20 cellular contexts compared by ENCODE assay signal in genomic region chr7:96328016-96328415, GRCh38. TPM values are rescaled to one million over a fixed set of nuclear protein-coding genes. Genes with fewer than 3 reads are reported as not detected.
DNase-seq lines count a peak whose midpoint lies in the region; ATAC-seq, FAIRE-seq and TF ChIP-seq lines count a peak whose summit lies in the region.
"Had no signal": no experiment of that assay in that cellular context is flagged by ENCODE, and none has a peak within 500 bp of the region (broad histone marks: within the 10 kb centered on the region; RNA-seq: fewer than 3 reads in every experiment).

No MANE protein-coding gene starts in this region.

- no peak overlapping the region for H3K4me2 ChIP-seq in astrocyte (ENCODE audit: low read length)
- peak overlapping the region; percentile 55 for H3K4me2 ChIP-seq in keratinocyte (ENCODE audit: control insufficient read depth, extremely low read depth, insufficient read depth, low read depth, low read length)
- H3K4me2 ChIP-seq: smooth muscle cell had no signal

- peaks cover 6% of the 10 kb centered on the region for H3K36me3 Mint-ChIP-seq in MCF 10A (ENCODE audit: insufficient read depth, unreplicated experiment)
- no peaks in the 10 kb centered on the region for H3K36me3 Mint-ChIP-seq in astrocyte (ENCODE audit: low read depth, unreplicated experiment)
- H3K36me3 Mint-ChIP-seq in stimulated activated memory B cell treated with anti-CD40 and anti-IgM and Interleukin-4, amounts not matched to agents 10 μg/mL and 1 μg/mL and 100 μg/mL, for 72 hours = peaks cover 7% of the 10 kb centered on the region
- no peaks in the 10 kb centered on the region for H3K36me3 Mint-ChIP-seq in activated CD8-positive, alpha-beta memory T cell treated with anti-CD3 and anti-CD28 coated beads, Interleukin-2, amount 10 ng/mL, durations not matched to agents 7 days and 5 days
- H3K36me3 Mint-ChIP-seq: activated CD4-positive, alpha-beta memory T cell treated with anti-CD3 and anti-CD28 coated beads for 36 hours; CD4-positive, CD25-positive, alpha-beta regulatory T cell had no signal

- H4K20me1 ChIP-seq in astrocyte (ENCODE audit: insufficient read depth, low read length) (no peaks in the 10 kb centered on the region), keratinocyte (ENCODE audit: control insufficient read depth, extremely low read depth, insufficient read depth, low read length) (no peaks in the 10 kb centered on the region)

- H3K79me2 ChIP-seq in astrocyte (ENCODE audit: insufficient read depth, low read length) (no peaks in the 10 kb centered on the region), keratinocyte (ENCODE audit: control insufficient read depth, insufficient read depth, low read length) (no peaks in the 10 kb centered on the region)

- H3K4me1 Mint-ChIP-seq in MCF 10A (ENCODE audit: insufficient read depth, unreplicated experiment) (peaks cover 40% of the 10 kb centered on the region), astrocyte (ENCODE audit: low read depth, unreplicated experiment) (peaks cover 9% of the 10 kb centered on the region)
- H3K4me1 Mint-ChIP-seq in stimulated activated memory B cell treated with anti-CD40 and anti-IgM and Interleukin-4, amounts not matched to agents 10 μg/mL and 1 μg/mL and 100 μg/mL, for 72 hours = peaks cover 26% of the 10 kb centered on the region
- H3K4me1 Mint-ChIP-seq in activated CD8-positive, alpha-beta memory T cell treated with anti-CD3 and anti-CD28 coated beads, Interleukin-2, amount 10 ng/mL, durations not matched to agents 7 days and 5 days = no peaks in the 10 kb centered on the region

- TF ChIP-seq POLR2A in breast epithelium (IDR thresholded peaks at IDR 0.05) = no peak

- H3K9me3 ChIP-seq in breast epithelium (no peaks in the 10 kb centered on the region), astrocyte (ENCODE audit: insufficient read depth, low read depth, low read length) (no peaks in the 10 kb centered on the region), keratinocyte (ENCODE audit: control insufficient read depth, low read depth, low read length) (no peaks in the 10 kb centered on the region), upper lobe of right lung (no peaks in the 10 kb centered on the region)
- H3K9me3 ChIP-seq: psoas muscle had no signal

- TF ChIP-seq CTCF in MCF 10A (IDR thresholded peaks at IDR 0.05; ENCODE audit: unreplicated experiment) = no peak
- TF ChIP-seq CTCF in breast epithelium (IDR thresholded peaks at IDR 0.05) = no peak
- no peak for TF ChIP-seq CTCF in astrocyte (IDR thresholded peaks at IDR 0.05; ENCODE audit: insufficient read depth, low read depth, low read length)
- TF ChIP-seq CTCF in keratinocyte (optimal IDR thresholded peaks at IDR 0.05 in 1 of 3, IDR thresholded peaks at IDR 0.05 in 1 of 3, conservative IDR thresholded peaks at IDR 0.05 in 1 of 3; ENCODE audit: extremely low read depth in 1 of 3, insufficient read depth in 2 of 3, low read length in 3 of 3) = no peak
- TF ChIP-seq CTCF in upper lobe of right lung (IDR thresholded peaks at IDR 0.05) = no peak

- H2AFZ ChIP-seq in astrocyte (ENCODE audit: low read depth, low read length) = no peak overlapping the region
- peak overlapping the region; percentile 51 for H2AFZ ChIP-seq in keratinocyte (ENCODE audit: control insufficient read depth, low read length)

- intact Hi-C loops in MCF 10A (cut with micrococcal nuclease) (no loop called here), breast epithelium (cut with DNase I; ENCODE audit: low total_unique reads) (no loop called here), upper lobe of right lung (cut with DNase I) (no loop called here)

- H3K27ac Mint-ChIP-seq in MCF 10A (ENCODE audit: low read depth, unreplicated experiment) (peak overlapping the region; percentile 3), astrocyte (ENCODE audit: unreplicated experiment) (no peak overlapping the region)
- H3K27ac Mint-ChIP-seq in stimulated activated memory B cell treated with anti-CD40 and anti-IgM and Interleukin-4, amounts not matched to agents 10 μg/mL and 1 μg/mL and 100 μg/mL, for 72 hours = no peak overlapping the region
- no peak overlapping the region for H3K27ac Mint-ChIP-seq in activated CD8-positive, alpha-beta memory T cell treated with anti-CD3 and anti-CD28 coated beads, Interleukin-2, amount 10 ng/mL, durations not matched to agents 7 days and 5 days
- H3K27ac Mint-ChIP-seq: activated CD4-positive, alpha-beta memory T cell treated with anti-CD3 and anti-CD28 coated beads for 36 hours; CD4-positive, CD25-positive, alpha-beta regulatory T cell; HFFc6 had no signal

- H3K9me1 ChIP-seq in keratinocyte (ENCODE audit: control insufficient read depth, extremely low read depth, insufficient read depth, low read length) = no peaks in the 10 kb centered on the region

- no peaks in the 10 kb centered on the region for H3K4me1 ChIP-seq in breast epithelium
- no peaks in the 10 kb centered on the region for H3K4me1 ChIP-seq in astrocyte (ENCODE audit: insufficient read depth, low read length)
- peaks cover 28% of the 10 kb centered on the region for H3K4me1 ChIP-seq in keratinocyte (ENCODE audit: control insufficient read depth, extremely low read depth, insufficient read depth, low read length)
- no peaks in the 10 kb centered on the region for H3K4me1 ChIP-seq in upper lobe of right lung
- H3K4me1 ChIP-seq: psoas muscle had no signal

- no peaks in the 10 kb centered on the region for H3K27me3 Mint-ChIP-seq in MCF 10A (ENCODE audit: insufficient read depth, unreplicated experiment)
- no peaks in the 10 kb centered on the region for H3K27me3 Mint-ChIP-seq in astrocyte (ENCODE audit: low read depth, unreplicated experiment)
- H3K27me3 Mint-ChIP-seq in stimulated activated memory B cell treated with anti-CD40 and anti-IgM and Interleukin-4, amounts not matched to agents 10 μg/mL and 1 μg/mL and 100 μg/mL, for 72 hours = no peaks in the 10 kb centered on the region
- H3K27me3 Mint-ChIP-seq in activated CD8-positive, alpha-beta memory T cell treated with anti-CD3 and anti-CD28 coated beads, Interleukin-2, amount 10 ng/mL, durations not matched to agents 7 days and 5 days = no peaks in the 10 kb centered on the region
- H3K27me3 Mint-ChIP-seq: activated CD4-positive, alpha-beta memory T cell treated with anti-CD3 and anti-CD28 coated beads for 36 hours had no signal

- H3K27ac ChIP-seq in breast epithelium = no peak overlapping the region
- no peak overlapping the region for H3K27ac ChIP-seq in astrocyte (ENCODE audit: low read depth, low read length)
- H3K27ac ChIP-seq in keratinocyte (ENCODE audit: control insufficient read depth, insufficient read depth, low read length) = peak overlapping the region; percentile 28
- no peak overlapping the region for H3K27ac ChIP-seq in upper lobe of right lung
- H3K27ac ChIP-seq: HL-60, psoas muscle had no signal

- CTCF ChIA-PET in MCF 10A (lab: Yijun Ruan, JAX) = interaction anchor here (0.7 to 1.6 kb wide), 4 partner anchors 16 to 86 kb away, joined by 3 to 6 read pairs (median 3); no protein-coding TSS in a partner anchor
- CTCF ChIA-PET in activated CD8-positive, alpha-beta memory T cell treated with anti-CD3 and anti-CD28 coated beads, Interleukin-2, amount 10 ng/mL, durations not matched to agents 7 days and 5 days (lab: Charles Lee) = no interaction called here

- H3K4me3 ChIP-seq in breast epithelium = no peak overlapping the region
- no peak overlapping the region for H3K4me3 ChIP-seq in astrocyte (ENCODE audit: insufficient read depth, low read depth, low read length)
- H3K4me3 ChIP-seq in keratinocyte (ENCODE audit: control insufficient read depth in 2 of 3, extremely low read depth in 1 of 3, insufficient read depth in 2 of 3, low read depth in 1 of 3, low read length in 3 of 3) = no peak overlapping the region
- H3K4me3 ChIP-seq in upper lobe of right lung = no peak overlapping the region
- H3K4me3 ChIP-seq: psoas muscle, smooth muscle cell had no signal

- H3K9me3 Mint-ChIP-seq in MCF 10A (ENCODE audit: unreplicated experiment) (no peaks in the 10 kb centered on the region), astrocyte (ENCODE audit: unreplicated experiment) (no peaks in the 10 kb centered on the region)
- H3K9me3 Mint-ChIP-seq in stimulated activated memory B cell treated with anti-CD40 and anti-IgM and Interleukin-4, amounts not matched to agents 10 μg/mL and 1 μg/mL and 100 μg/mL, for 72 hours = peaks cover 10% of the 10 kb centered on the region
- H3K9me3 Mint-ChIP-seq in activated CD8-positive, alpha-beta memory T cell treated with anti-CD3 and anti-CD28 coated beads, Interleukin-2, amount 10 ng/mL, durations not matched to agents 7 days and 5 days (ENCODE audit: low read depth) = no peaks in the 10 kb centered on the region
- H3K9me3 Mint-ChIP-seq: activated CD4-positive, alpha-beta memory T cell treated with anti-CD3 and anti-CD28 coated beads for 36 hours; HFFc6 had no signal

- dilution Hi-C loops in keratinocyte (cut with MboI; ENCODE audit: extremely low pct_ligation_motif_present, low sequenced_read_pairs) = no loop called here

- H3K27me3 ChIP-seq in breast epithelium (no peaks in the 10 kb centered on the region), astrocyte (ENCODE audit: insufficient read depth, low read length) (no peaks in the 10 kb centered on the region), keratinocyte (ENCODE audit: control insufficient read depth, extremely low read depth, insufficient read depth, low read length) (no peaks in the 10 kb centered on the region), upper lobe of right lung (no peaks in the 10 kb centered on the region)

- H3K9ac ChIP-seq in astrocyte (ENCODE audit: low read length) (no peak overlapping the region), keratinocyte (ENCODE audit: control insufficient read depth, extremely low read depth, insufficient read depth, low read length) (no peak overlapping the region)

- POLR2A ChIA-PET in MCF 10A (lab: Yijun Ruan, JAX) = interaction anchor here (1.0 to 1.7 kb wide), 4 partner anchors 8 to 180 kb away, joined by 3 to 5 read pairs (median 4); no protein-coding TSS in a partner anchor

- no TSS peak for BruUV-seq in MCF 10A (replicated peaks; lab: Mats Ljungman, UMichigan)

- FAIRE-seq in astrocyte (lab: Jason Lieb, UNC) (no peak), keratinocyte (lab: Jason Lieb, UNC) (peak; percentile 92)
- FAIRE-seq: endometrium had no signal

- ATAC-seq in upper lobe of right lung = peak; percentile 18
- no peak for ATAC-seq in stimulated activated memory B cell treated with anti-CD40 and anti-IgM and Interleukin-4, amounts not matched to agents 10 μg/mL and 1 μg/mL and 100 μg/mL, for 72 hours
- ATAC-seq in activated CD8-positive, alpha-beta memory T cell treated with anti-CD3 and anti-CD28 coated beads, Interleukin-2, amount 10 ng/mL, durations not matched to agents 7 days and 5 days = no peak

- H3K36me3 ChIP-seq in breast epithelium (no peaks in the 10 kb centered on the region), astrocyte (ENCODE audit: insufficient read depth, low read length) (no peaks in the 10 kb centered on the region), keratinocyte (ENCODE audit: control insufficient read depth in 2 of 2, extremely low read depth in 1 of 2, insufficient read depth in 2 of 2, low read length in 2 of 2) (no peaks in the 10 kb centered on the region), upper lobe of right lung (no peaks in the 10 kb centered on the region)

- peak; percentile 72 for DNase-seq in MCF 10A (ENCODE audit: unreplicated experiment)
- no peak for DNase-seq in breast epithelium (ENCODE audit: low spot score in 2 of 2)
- no peak for DNase-seq in astrocyte (ENCODE audit: low read depth)
- no peak for DNase-seq in keratinocyte (ENCODE audit: low read depth, low spot score)
- no peak for DNase-seq in upper lobe of right lung
- no peak for DNase-seq in activated CD8-positive, alpha-beta memory T cell treated with anti-CD3 and anti-CD28 coated beads, Interleukin-2, amount 10 ng/mL, durations not matched to agents 7 days and 5 days
- DNase-seq in SIG-M5 (lab: John Stamatoyannopoulos, UW) = no peak
- DNase-seq: ACHN; activated CD4-positive, alpha-beta memory T cell treated with anti-CD3 and anti-CD28 coated beads for 36 hours; CD4-positive, CD25-positive, alpha-beta regulatory T cell; HFFc6; hypothalamus; islet precursor cell; MV-4-11; psoas muscle; T-helper 2 cell had no signal

- H3K4me3 Mint-ChIP-seq in MCF 10A (ENCODE audit: unreplicated experiment) (no peak overlapping the region), astrocyte (ENCODE audit: unreplicated experiment) (peak overlapping the region; percentile 3)
- no peak overlapping the region for H3K4me3 Mint-ChIP-seq in stimulated activated memory B cell treated with anti-CD40 and anti-IgM and Interleukin-4, amounts not matched to agents 10 μg/mL and 1 μg/mL and 100 μg/mL, for 72 hours
- H3K4me3 Mint-ChIP-seq in activated CD8-positive, alpha-beta memory T cell treated with anti-CD3 and anti-CD28 coated beads, Interleukin-2, amount 10 ng/mL, durations not matched to agents 7 days and 5 days = no peak overlapping the region
- H3K4me3 Mint-ChIP-seq: activated CD4-positive, alpha-beta memory T cell treated with anti-CD3 and anti-CD28 coated beads for 36 hours; CD4-positive, CD25-positive, alpha-beta regulatory T cell; HFFc6 had no signal

RNA-seq across cellular contexts. Expression of gene SLC25A13, which starts 6.1 kb away (rescaled TPM):
- total RNA-seq in MCF 10A (2022) (23.4 and 28.6 TPM in 2 replicates), breast epithelium (10 to 100 TPM; 33.1 to 39.0 (median 33.2) TPM), astrocyte (56.0 and 58.1 TPM in 2 replicates), upper lobe of right lung (34.5 TPM)
- 21.0 to 29.4 TPM (median 25.2 TPM) in 3 replicates for polyA plus RNA-seq in keratinocyte
- polyA plus RNA-seq in keratinocyte (2011; ENCODE audit: low read depth) = 17.9 TPM
- polyA plus RNA-seq in keratinocyte (2011; cell fraction: cytosol; rRNA removed) = 18.9 and 28.4 TPM in 2 replicates
- 29.5 and 32.2 TPM in 2 replicates for polyA plus RNA-seq in keratinocyte (2011; cell fraction: nucleus; rRNA removed)
- polyA plus RNA-seq in keratinocyte (2012; ENCODE audit: low replicate concordance) = 13.1 and 19.7 TPM in 2 replicates
- polyA minus RNA-seq in keratinocyte = 10.1 to 26.7 TPM (median 18.1 TPM) in 3 replicates
- polyA minus RNA-seq in keratinocyte (2011; cell fraction: cytosol; rRNA and poly(A)+ RNA removed) = 23.2 TPM
- polyA minus RNA-seq in keratinocyte (2011; cell fraction: nucleus; rRNA and poly(A)+ RNA removed) = 16.2 and 43.4 TPM in 2 replicates
- total RNA-seq in activated CD8-positive, alpha-beta memory T cell treated with anti-CD3 and anti-CD28 coated beads, Interleukin-2, amount 10 ng/mL, durations not matched to agents 7 days and 5 days = 10 to 100 TPM in 1 of 2 experiments, 1 to 10 TPM in 1; 7.9 to 10.4 TPM
